ENCODE assay signal across 1 cellular context in the genomic region with DNA sequence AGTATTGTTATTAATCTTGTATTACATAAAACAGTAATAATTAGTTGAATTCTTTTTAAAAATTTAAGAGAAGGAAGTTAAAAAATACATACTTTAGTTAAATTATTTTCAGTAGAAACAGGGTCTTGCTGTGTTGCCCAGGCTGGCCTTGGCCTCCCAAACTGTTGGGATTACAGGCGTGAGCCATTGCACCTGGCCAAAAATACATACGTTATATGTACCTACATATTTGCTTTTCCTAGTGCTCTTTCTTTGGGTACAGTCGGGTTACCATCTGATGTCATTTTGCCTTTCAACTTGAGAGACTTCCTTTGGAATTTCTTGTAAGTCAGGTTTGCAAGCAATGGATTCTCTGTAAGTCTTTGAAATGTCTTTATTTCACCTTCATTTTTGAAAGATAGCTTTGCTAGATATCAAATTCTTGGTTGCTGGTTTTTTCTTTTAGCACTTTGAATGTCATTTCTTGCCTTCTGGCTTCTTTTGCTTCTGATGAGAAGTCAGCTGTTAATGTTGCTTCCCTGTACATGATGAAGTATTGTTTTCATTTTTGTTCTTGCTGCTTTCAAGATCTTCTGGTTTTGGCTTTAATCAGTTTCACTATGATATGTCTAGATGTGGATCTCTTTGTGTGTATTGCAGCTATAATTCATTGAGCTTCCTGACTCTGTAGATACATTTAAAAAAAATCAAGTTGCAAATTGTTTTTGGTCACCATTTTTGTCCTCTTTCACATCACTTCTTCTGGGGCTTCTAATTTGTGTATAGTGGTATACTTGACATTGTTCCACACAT.
TF ChIP-seq lines count a peak whose summit lies in the region.

No MANE protein-coding gene starts in this region.

TF ChIP-seq in GM12878, 131 proteins besides CTCF, POLR2A, EP300 and RAD21 (continued from another document):
- TF ChIP-seq, protein P1, sequence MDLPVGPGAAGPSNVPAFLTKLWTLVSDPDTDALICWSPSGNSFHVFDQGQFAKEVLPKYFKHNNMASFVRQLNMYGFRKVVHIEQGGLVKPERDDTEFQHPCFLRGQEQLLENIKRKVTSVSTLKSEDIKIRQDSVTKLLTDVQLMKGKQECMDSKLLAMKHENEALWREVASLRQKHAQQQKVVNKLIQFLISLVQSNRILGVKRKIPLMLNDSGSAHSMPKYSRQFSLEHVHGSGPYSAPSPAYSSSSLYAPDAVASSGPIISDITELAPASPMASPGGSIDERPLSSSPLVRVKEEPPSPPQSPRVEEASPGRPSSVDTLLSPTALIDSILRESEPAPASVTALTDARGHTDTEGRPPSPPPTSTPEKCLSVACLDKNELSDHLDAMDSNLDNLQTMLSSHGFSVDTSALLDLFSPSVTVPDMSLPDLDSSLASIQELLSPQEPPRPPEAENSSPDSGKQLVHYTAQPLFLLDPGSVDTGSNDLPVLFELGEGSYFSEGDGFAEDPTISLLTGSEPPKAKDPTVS (IDR thresholded peaks at IDR 0.05; ENCODE audit: low read depth, low read length): no peak
- TF ChIP-seq RBBP5 (conservative IDR thresholded peaks at IDR 0.05) (no peak), HDGF (IDR thresholded peaks at IDR 0.05) (no peak), SMARCA5 (IDR thresholded peaks at IDR 0.05) (peak; percentile 42; the same call in 1 of the 2 replicates), NR2C2 (IDR thresholded peaks at IDR 0.05; ENCODE audit: borderline replicate concordance, control insufficient read depth, insufficient read length, low read depth) (no peak), TARDBP (IDR thresholded peaks at IDR 0.05; ENCODE audit: borderline replicate concordance) (no peak)
- TF ChIP-seq, protein P2, sequence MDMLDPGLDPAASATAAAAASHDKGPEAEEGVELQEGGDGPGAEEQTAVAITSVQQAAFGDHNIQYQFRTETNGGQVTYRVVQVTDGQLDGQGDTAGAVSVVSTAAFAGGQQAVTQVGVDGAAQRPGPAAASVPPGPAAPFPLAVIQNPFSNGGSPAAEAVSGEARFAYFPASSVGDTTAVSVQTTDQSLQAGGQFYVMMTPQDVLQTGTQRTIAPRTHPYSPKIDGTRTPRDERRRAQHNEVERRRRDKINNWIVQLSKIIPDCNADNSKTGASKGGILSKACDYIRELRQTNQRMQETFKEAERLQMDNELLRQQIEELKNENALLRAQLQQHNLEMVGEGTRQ (IDR thresholded peaks at IDR 0.05; ENCODE audit: borderline replicate concordance, low read depth, low read length): no peak
- TF ChIP-seq, protein P3, sequence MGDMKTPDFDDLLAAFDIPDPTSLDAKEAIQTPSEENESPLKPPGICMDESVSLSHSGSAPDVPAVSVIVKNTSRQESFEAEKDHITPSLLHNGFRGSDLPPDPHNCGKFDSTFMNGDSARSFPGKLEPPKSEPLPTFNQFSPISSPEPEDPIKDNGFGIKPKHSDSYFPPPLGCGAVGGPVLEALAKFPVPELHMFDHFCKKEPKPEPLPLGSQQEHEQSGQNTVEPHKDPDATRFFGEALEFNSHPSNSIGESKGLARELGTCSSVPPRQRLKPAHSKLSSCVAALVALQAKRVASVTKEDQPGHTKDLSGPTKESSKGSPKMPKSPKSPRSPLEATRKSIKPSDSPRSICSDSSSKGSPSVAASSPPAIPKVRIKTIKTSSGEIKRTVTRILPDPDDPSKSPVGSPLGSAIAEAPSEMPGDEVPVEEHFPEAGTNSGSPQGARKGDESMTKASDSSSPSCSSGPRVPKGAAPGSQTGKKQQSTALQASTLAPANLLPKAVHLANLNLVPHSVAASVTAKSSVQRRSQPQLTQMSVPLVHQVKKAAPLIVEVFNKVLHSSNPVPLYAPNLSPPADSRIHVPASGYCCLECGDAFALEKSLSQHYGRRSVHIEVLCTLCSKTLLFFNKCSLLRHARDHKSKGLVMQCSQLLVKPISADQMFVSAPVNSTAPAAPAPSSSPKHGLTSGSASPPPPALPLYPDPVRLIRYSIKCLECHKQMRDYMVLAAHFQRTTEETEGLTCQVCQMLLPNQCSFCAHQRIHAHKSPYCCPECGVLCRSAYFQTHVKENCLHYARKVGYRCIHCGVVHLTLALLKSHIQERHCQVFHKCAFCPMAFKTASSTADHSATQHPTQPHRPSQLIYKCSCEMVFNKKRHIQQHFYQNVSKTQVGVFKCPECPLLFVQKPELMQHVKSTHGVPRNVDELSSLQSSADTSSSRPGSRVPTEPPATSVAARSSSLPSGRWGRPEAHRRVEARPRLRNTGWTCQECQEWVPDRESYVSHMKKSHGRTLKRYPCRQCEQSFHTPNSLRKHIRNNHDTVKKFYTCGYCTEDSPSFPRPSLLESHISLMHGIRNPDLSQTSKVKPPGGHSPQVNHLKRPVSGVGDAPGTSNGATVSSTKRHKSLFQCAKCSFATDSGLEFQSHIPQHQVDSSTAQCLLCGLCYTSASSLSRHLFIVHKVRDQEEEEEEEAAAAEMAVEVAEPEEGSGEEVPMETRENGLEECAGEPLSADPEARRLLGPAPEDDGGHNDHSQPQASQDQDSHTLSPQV (IDR thresholded peaks at IDR 0.05): no peak
- TF ChIP-seq, protein P4, sequence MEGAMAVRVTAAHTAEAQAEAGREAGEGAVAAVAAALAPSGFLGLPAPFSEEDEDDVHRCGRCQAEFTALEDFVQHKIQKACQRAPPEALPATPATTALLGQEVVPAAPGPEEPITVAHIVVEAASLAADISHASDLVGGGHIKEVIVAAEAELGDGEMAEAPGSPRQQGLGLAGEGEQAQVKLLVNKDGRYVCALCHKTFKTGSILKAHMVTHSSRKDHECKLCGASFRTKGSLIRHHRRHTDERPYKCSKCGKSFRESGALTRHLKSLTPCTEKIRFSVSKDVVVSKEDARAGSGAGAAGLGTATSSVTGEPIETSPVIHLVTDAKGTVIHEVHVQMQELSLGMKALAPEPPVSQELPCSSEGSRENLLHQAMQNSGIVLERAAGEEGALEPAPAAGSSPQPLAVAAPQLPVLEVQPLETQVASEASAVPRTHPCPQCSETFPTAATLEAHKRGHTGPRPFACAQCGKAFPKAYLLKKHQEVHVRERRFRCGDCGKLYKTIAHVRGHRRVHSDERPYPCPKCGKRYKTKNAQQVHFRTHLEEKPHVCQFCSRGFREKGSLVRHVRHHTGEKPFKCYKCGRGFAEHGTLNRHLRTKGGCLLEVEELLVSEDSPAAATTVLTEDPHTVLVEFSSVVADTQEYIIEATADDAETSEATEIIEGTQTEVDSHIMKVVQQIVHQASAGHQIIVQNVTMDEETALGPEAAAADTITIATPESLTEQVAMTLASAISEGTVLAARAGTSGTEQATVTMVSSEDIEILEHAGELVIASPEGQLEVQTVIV (IDR thresholded peaks at IDR 0.05; ENCODE audit: borderline replicate concordance, partially characterized antibody): no peak
